In the genomic region with DNA sequence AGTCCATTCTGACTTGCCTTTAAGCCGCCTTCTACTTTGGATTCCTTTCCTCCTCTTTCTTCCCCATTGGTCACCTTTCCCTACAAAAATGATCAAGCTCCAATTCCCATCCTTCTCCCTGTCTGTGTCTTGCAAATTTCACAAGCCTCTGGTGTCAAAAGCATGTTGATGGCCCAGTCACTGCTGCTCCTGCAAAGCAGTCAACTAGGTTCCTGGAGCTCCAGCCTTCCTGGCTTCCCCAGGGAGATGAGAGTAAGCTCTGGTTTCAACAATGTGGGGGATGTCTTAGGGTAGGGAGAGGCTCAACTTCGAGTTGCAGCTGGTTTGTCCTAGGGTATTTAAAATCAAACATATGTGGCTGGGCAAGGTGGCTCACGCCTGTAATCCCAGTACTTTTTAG, we compare ENCODE assay signal across 20 cellular contexts. TPM values are rescaled to one million over a fixed set of nuclear protein-coding genes. Genes with fewer than 3 reads are reported as not detected.
DNase-seq lines count a peak whose midpoint lies in the region; ATAC-seq, FAIRE-seq and TF ChIP-seq lines count a peak whose summit lies in the region.
"Had no signal": no experiment of that assay in that cellular context is flagged by ENCODE, and none has a peak within 500 bp of the region (broad histone marks: within the 10 kb centered on the region; RNA-seq: fewer than 3 reads in every experiment).

No MANE protein-coding gene starts in this region.

- H4K8ac ChIP-seq in H1 (ENCODE audit: extremely low read depth, insufficient read depth, low read length), result no peak overlapping the region

- TF ChIP-seq POLR2A in H1 (IDR thresholded peaks at IDR 0.05; ENCODE audit: control extremely low read depth in 1 of 2, low read depth in 2 of 2, low read length in 2 of 2) (no peak), right lobe of liver (IDR thresholded peaks at IDR 0.05) (no peak), GM12892 (IDR thresholded peaks at IDR 0.05; ENCODE audit: low read depth, low read length) (no peak)

- H3K4ac ChIP-seq in H1 (replicated peaks; ENCODE audit: insufficient read length, low read depth, low read length), result no peak overlapping the region

- H3K4me3 ChIP-seq in H1 (ENCODE audit: extremely low read depth in 1 of 4, insufficient read depth in 2 of 4, low read depth in 3 of 4, low read length in 4 of 4) (no peak overlapping the region), right lobe of liver (no peak overlapping the region)

- H4K91ac ChIP-seq in H1 (replicated peaks; ENCODE audit: insufficient read length, low read length), result no peak overlapping the region

- H2BK5ac ChIP-seq in H1 (ENCODE audit: low read depth, low read length), result peak overlapping the region; percentile 22; the same call in 1 of the 2 replicates

- H2BK20ac ChIP-seq in H1 (ENCODE audit: low read length), result 0 out of 2 replicates have a peak overlapping the region, but pooled peaks have one; percentile 77

- H2BK15ac ChIP-seq in H1 (ENCODE audit: low read length), result no peak overlapping the region

- H3K27ac ChIP-seq in H1 (ENCODE audit: low read depth, low read length) (no peak overlapping the region), right lobe of liver (peak overlapping the region; percentile 57 to 87 (median 77))
- H3K27ac ChIP-seq: HL-60 had no signal

- DNase-seq in NCI-H2107 treated with DMSO at 0.1 percent for 48 hours (lab: John Stamatoyannopoulos, UW; ENCODE audit: unreplicated experiment), result peak; percentile 49
- no peak for DNase-seq in NCI-H2107 (lab: John Stamatoyannopoulos, UW)
- peak; percentile 47 for DNase-seq in LHCN-M2 (ENCODE audit: low read depth)
- DNase-seq in H1 (ENCODE audit: low read depth in 1 of 2, low spot score in 2 of 2), result no peak
- no peak for DNase-seq in right lobe of liver
- DNase-seq in NCI-H1417 (lab: John Stamatoyannopoulos, UW), result no peak
- no peak for DNase-seq in DMS79 treated with DMSO at 0.1 percent for 48 hours (lab: John Stamatoyannopoulos, UW)
- DNase-seq in GM12892 (ENCODE audit: insufficient read length), result no peak
- DNase-seq: 8988T; activated T-cell treated with anti-CD3 and anti-CD28 coated beads, Interleukin-2, amount 50 U/mL, for 72 hours; Caco-2; effector memory CD8-positive, alpha-beta T cell; MM.1S; naive B cell; NCI-H1694 treated with DMSO at 0.1 percent for 48 hours; SW 1271 had no signal

- 75% methylated on average over 3 of the region's 3 CpGs; no CpG with 5 or more reads in 1 of the 2 experiments for WGBS in H1 (ENCODE audit: extremely low coverage in 1 of 2, insufficient coverage in 1 of 2, insufficient read length in 1 of 2, insufficient replicate concordance in 2 of 2, low coverage in 1 of 2, low lambda C conversion rate in 2 of 2, missing lambda C conversion rate in 1 of 2), 2 experiments
- WGBS in right lobe of liver (ENCODE audit: insufficient coverage, low coverage, low lambda C conversion rate, missing lambda C conversion rate), result 77% methylated on average over 3 of the region's 3 CpGs

- H4K20me1 ChIP-seq in H1 (replicated peaks in 1 of 2; ENCODE audit: control insufficient read depth in 1 of 2, insufficient read depth in 2 of 2, low read length in 2 of 2), result no peaks in the 10 kb centered on the region

- H3K9ac ChIP-seq in H1 (replicated peaks in 1 of 4; ENCODE audit: extremely low read depth in 1 of 4, low read depth in 3 of 4, low read length in 3 of 4), result no peak overlapping the region

- H3K14ac ChIP-seq in H1 (ENCODE audit: insufficient read length), result no peak overlapping the region

- H3K18ac ChIP-seq in H1 (ENCODE audit: extremely low read depth, low read length), result no peak overlapping the region; the same call in 1 of the 2 replicates

- no peak for TF ChIP-seq RAD21 in H1 (IDR thresholded peaks at IDR 0.05 in 1 of 2, conservative IDR thresholded peaks at IDR 0.05 in 1 of 2; ENCODE audit: low read depth in 2 of 2, low read length in 2 of 2)

- POLR2A ChIA-PET in H1 (lab: Charles Lee; ENCODE audit: partially characterized antibody), result no interaction called here

- H3K27me3 ChIP-seq in H1 (replicated peaks in 1 of 4; ENCODE audit: control insufficient read depth in 3 of 4, extremely low read depth in 1 of 4, insufficient read depth in 3 of 4, low read length in 3 of 4), result no peaks in the 10 kb centered on the region
- H3K27me3 ChIP-seq in right lobe of liver, result no peaks in the 10 kb centered on the region

- H3K79me2 ChIP-seq in H1 (ENCODE audit: control insufficient read depth in 1 of 2, insufficient read depth in 2 of 2, low read length in 2 of 2), result no peaks in the 10 kb centered on the region

- intact Hi-C loops in right lobe of liver (cut with DNase I), result no loop called here

- H3K79me1 ChIP-seq in H1 (ENCODE audit: low read depth, low read length), result no peaks in the 10 kb centered on the region

- TF ChIP-seq CTCF in H1 (IDR thresholded peaks at IDR 0.05; ENCODE audit: control extremely low read depth in 1 of 3, insufficient read depth in 1 of 3, low read depth in 1 of 3, low read length in 3 of 3) (no peak), right lobe of liver (IDR thresholded peaks at IDR 0.05) (no peak)

- peak overlapping the region in 1 of 2 experiments; percentile 29; a peak in 1 of 4 replicates for H3K4me2 ChIP-seq in H1 (ENCODE audit: insufficient read depth in 1 of 2, low read depth in 2 of 2, low read length in 2 of 2)

- FAIRE-seq in H1 (lab: Jason Lieb, UNC), result no peak
- no peak for FAIRE-seq in GM12892 (lab: Jason Lieb, UNC)
- FAIRE-seq: islet of Langerhans, RCC 7860 had no signal

- H2BK12ac ChIP-seq in H1 (ENCODE audit: low read depth, low read length), result no peak overlapping the region

- H3K56ac ChIP-seq in H1 (replicated peaks; ENCODE audit: insufficient read length, low read depth, low read length), result no peak overlapping the region

- no peaks in the 10 kb centered on the region for H3K23me2 ChIP-seq in H1 (ENCODE audit: low read depth, low read length)

- ATAC-seq in right lobe of liver, result no peak
- ATAC-seq: activated naive CD4-positive, alpha-beta T cell treated with anti-CD3 and anti-CD28 coated beads, Interleukin-2, amount 50 U/mL, for 72 hours; activated T-cell treated with anti-CD3 and anti-CD28 coated beads, Interleukin-2, amount 50 U/mL, for 72 hours; effector memory CD8-positive, alpha-beta T cell had no signal

- no peaks in the 10 kb centered on the region for H3K36me3 ChIP-seq in H1 (ENCODE audit: control insufficient read depth in 2 of 4, insufficient read depth in 4 of 4, low read length in 3 of 4)
- H3K36me3 ChIP-seq in right lobe of liver, result no peaks in the 10 kb centered on the region

- H2AK5ac ChIP-seq in H1 (ENCODE audit: low read depth, low read length), result no peak overlapping the region

- CTCF ChIA-PET in H1 (lab: Charles Lee; ENCODE audit: partially characterized antibody), result interaction anchor here (0.9 to 23.4 kb wide), 6 partner anchors 4 to 126 kb away, joined by 3 to 253 read pairs (median 3); no protein-coding TSS in a partner anchor

- H3K4me1 ChIP-seq in H1 (replicated peaks in 1 of 4; ENCODE audit: control insufficient read depth in 3 of 4, insufficient read depth in 4 of 4, low read length in 3 of 4) (peaks cover 2 to 13% (median 4%) of the 10 kb centered on the region in 4 experiments; a peak in 3 of 7 replicates), right lobe of liver (peaks cover 0 to 7% (median 2%) of the 10 kb centered on the region in 4 donors)

- H4K5ac ChIP-seq in H1 (ENCODE audit: insufficient read length, low read depth, low read length), result no peak overlapping the region

- peak overlapping the region; percentile 94; the same call in 1 of the 2 replicates for H2AFZ ChIP-seq in H1 (ENCODE audit: low read length)

- no peak for TF ChIP-seq EP300 in H1 (IDR thresholded peaks at IDR 0.05; ENCODE audit: borderline replicate concordance in 1 of 2, low read depth in 2 of 2, low read length in 2 of 2)

- H3K9me3 ChIP-seq in H1 (ENCODE audit: insufficient read depth in 2 of 2, low read depth in 1 of 2, low read length in 1 of 2), result no peaks in the 10 kb centered on the region
- no peaks in the 10 kb centered on the region for H3K9me3 ChIP-seq in right lobe of liver
- H3K9me3 ChIP-seq: Caco-2 had no signal

- no peak overlapping the region for H2BK120ac ChIP-seq in H1 (replicated peaks; ENCODE audit: low read depth, low read length)

- no peak overlapping the region for H3K23ac ChIP-seq in H1 (ENCODE audit: insufficient read length)

TF ChIP-seq in H1, 55 proteins besides CTCF, POLR2A, EP300 and RAD21:
- TF ChIP-seq TAF1 (IDR thresholded peaks at IDR 0.05; ENCODE audit: low read depth, low read length) (0 out of 2 replicates have a peak, but pooled peaks have one; percentile 18), CEBPB (IDR thresholded peaks at IDR 0.05; ENCODE audit: low read depth, low read length) (no peak)

RNA-seq across cellular contexts. Expression of a gene that starts 36.1 kb away (rescaled TPM):
- total RNA-seq in LHCN-M2 (2014; rRNA removed) (16.1 and 18.4 TPM in 2 replicates), right lobe of liver (10 to 100 TPM; 24.2 to 33.6 (median 30.9) TPM)
- 5.0 TPM for polyA plus RNA-seq in LHCN-M2 (2012)
- 47.3 and 48.7 TPM in 2 replicates for total RNA-seq in H1 (2021; fragmentation: NEBNext Ultra II Directional; extraction: Animal tissue kit (Norgen Biotek cat#: 25700))
- 7.9 and 10.0 TPM in 2 replicates for polyA plus RNA-seq in H1 (2011; rRNA removed)
- 10.1 TPM for polyA plus RNA-seq in H1 (2011; cell fraction: cytosol; rRNA removed)
- polyA plus RNA-seq in H1 (2011; cell fraction: nucleus; rRNA removed), result 14.5 TPM
- 5.4 to 17.7 TPM (median 9.1 TPM) in 4 replicates for polyA plus RNA-seq in H1 (2012, experiment 1 of 2)
- polyA plus RNA-seq in H1 (2012, experiment 2 of 2), result 0.30 TPM
- 12.5 TPM for polyA plus RNA-seq in H1 (2013, experiment 1 of 2)
- polyA plus RNA-seq in H1 (2013, experiment 2 of 2), result 11.5 TPM
- polyA minus RNA-seq in H1 (2011; rRNA and poly(A)+ RNA removed), result 49.8 and 73.0 TPM in 2 replicates
- polyA minus RNA-seq in H1 (2011; cell fraction: cytosol; rRNA and poly(A)+ RNA removed), result 30.8 TPM
- polyA minus RNA-seq in H1 (2011; cell fraction: nucleus; rRNA and poly(A)+ RNA removed), result 62.5 TPM
- polyA plus RNA-seq in GM12892 (2012; ENCODE audit: missing spikeins), result 19.8 TPM

Comparison
In these comparisons a context has a peak if more than half of its experiments do, and no peak if none do; other contexts are left out.
1. DNase-seq: peak in NCI-H2107 treated with DMSO at 0.1 percent for 48 hours (single experiment) and LHCN-M2 (single experiment); none in NCI-H2107 (single experiment), H1 (0 of 2), right lobe of liver (0 of 3), NCI-H1417 (0 of 3), DMS79 treated with DMSO at 0.1 percent for 48 hours (single experiment) and GM12892 (single experiment).